In the genomic region with DNA sequence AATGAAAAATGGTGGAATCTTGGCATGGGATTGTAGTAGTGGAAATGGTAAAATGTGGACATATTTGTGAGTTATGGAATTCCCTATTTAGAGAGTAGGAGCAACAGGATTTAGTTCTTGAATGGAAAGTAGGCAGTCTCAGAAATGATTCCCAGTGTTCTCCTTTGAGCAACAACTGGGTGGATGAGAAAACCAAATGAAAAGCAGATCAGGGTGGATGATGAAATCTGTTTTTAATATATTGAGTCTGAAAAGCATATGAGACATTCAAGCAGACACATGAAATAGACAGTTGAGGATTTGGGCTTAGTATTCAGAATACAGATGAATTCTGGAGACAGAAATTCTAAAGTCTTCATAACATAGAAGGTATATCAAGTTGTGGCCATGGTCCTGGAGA, we compare ENCODE assay signal across 19 cellular contexts.
"Had no signal": no experiment of that assay in that cellular context is flagged by ENCODE, and none has a peak within 500 bp of the region (broad histone marks: within the 10 kb centered on the region; RNA-seq: fewer than 3 reads in every experiment).

No MANE protein-coding gene starts in this region.

- H3K4me3 Mint-ChIP-seq: activated B cell treated with CpG ODN at 0.5 μM for 24 hours; activated CD4-positive, alpha-beta T cell treated with anti-CD3 and anti-CD28 coated beads, Interleukin-2, amount 10 ng/mL, durations not matched to agents 7 days and 5 days; activated naive CD8-positive, alpha-beta T cell; brain; central memory CD8-positive, alpha-beta T cell; dendritic cell treated with granulocyte-macrophage colony-stimulating factor and Interleukin-4, amounts not matched to agents 40 ng/mL and 50 ng/mL, for 4 days; memory B cell; naive thymus-derived CD8-positive, alpha-beta T cell had no signal

- H3K4me3 ChIP-seq: left lung, upper lobe of left lung had no signal

- H3K27ac ChIP-seq: left lung, parathyroid adenoma, upper lobe of left lung had no signal

- H3K4me1 Mint-ChIP-seq: activated CD4-positive, alpha-beta T cell treated with anti-CD3 and anti-CD28 coated beads, Interleukin-2, amount 10 ng/mL, durations not matched to agents 7 days and 5 days had no signal

- ATAC-seq: left lung; naive thymus-derived CD8-positive, alpha-beta T cell had no signal

- H3K9me3 ChIP-seq: left lung had no signal

- H3K9ac ChIP-seq: parathyroid adenoma had no signal

- DNase-seq: activated B cell treated with CpG ODN at 0.5 μM for 24 hours; activated CD4-positive, alpha-beta T cell treated with anti-CD3 and anti-CD28 coated beads, Interleukin-2, amount 10 ng/mL, durations not matched to agents 7 days and 5 days; activated CD8-positive, alpha-beta memory T cell treated with anti-CD3 and anti-CD28 coated beads for 24 hours; activated gamma-delta T cell treated with Interleukin-2 at 50 U/mL for 16 hours; amygdala; effector memory CD4-positive, alpha-beta T cell; hypothalamus; kidney; left lung; naive thymus-derived CD8-positive, alpha-beta T cell; stimulated activated CD4-positive, alpha-beta T cell treated with anti-CD3 and anti-CD28 coated beads, Interleukin-2, amount 100 ng/mL, for 48 hours; stimulated activated naive CD4-positive, alpha-beta T cell treated with Interleukin-2 at 50 U/mL for 16 hours; upper lobe of left lung had no signal

- H3K27ac Mint-ChIP-seq: activated CD4-positive, alpha-beta T cell treated with anti-CD3 and anti-CD28 coated beads, Interleukin-2, amount 10 ng/mL, durations not matched to agents 7 days and 5 days; memory B cell; naive thymus-derived CD8-positive, alpha-beta T cell had no signal

- H3K4me1 ChIP-seq: left lung, parathyroid adenoma, upper lobe of left lung had no signal

- H3K27me3 ChIP-seq: left lung, upper lobe of left lung had no signal
